In the genomic region with DNA sequence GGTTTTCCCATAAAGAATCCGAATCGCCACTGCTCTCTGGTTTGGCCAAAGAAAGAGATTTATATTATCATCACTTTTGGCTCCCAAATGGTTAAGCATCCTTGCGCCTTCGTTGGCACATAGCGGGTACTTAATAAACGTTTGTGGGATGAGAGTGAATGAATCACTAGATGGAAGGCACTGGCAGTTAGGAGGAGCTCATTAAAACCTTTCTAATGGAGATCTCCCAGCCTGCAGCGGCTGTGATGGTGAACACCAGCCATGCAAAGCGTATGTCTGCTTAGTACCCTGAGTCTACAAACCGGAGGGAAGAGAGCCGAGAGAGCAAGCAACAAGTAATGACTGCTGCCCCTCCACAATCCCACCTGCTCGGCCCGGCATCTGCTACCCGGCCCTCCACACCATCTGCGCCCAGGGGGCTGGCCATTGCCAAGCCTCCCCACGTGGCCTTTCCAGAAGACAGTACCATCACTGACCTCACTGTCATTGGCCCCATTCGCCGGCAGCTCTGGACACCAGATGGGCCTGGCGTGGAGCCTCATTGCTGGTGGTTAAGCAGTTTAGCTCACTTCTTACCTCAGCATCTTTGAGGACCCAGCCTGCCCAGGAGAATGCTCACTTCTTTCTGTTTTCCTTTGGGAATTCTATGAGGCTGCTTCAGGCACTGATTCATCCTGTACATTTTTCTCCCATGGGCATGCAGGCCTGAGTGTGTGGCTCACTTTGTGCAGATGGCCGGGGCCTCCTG, we compare ENCODE assay signal across 12 cellular contexts. TPM values are rescaled to one million over a fixed set of nuclear protein-coding genes. Genes with fewer than 3 reads are reported as not detected.
DNase-seq lines count a peak whose midpoint lies in the region; ATAC-seq, FAIRE-seq and TF ChIP-seq lines count a peak whose summit lies in the region.
"Had no signal": no experiment of that assay in that cellular context is flagged by ENCODE, and none has a peak within 500 bp of the region (broad histone marks: within the 10 kb centered on the region; RNA-seq: fewer than 3 reads in every experiment).

No MANE protein-coding gene starts in this region.

- FAIRE-seq in HTR-8/SVneo (lab: Jason Lieb, UNC), result peak; percentile 16

- H3K4me3 ChIP-seq in AG04450 (ENCODE audit: low read depth, low read length), result no peak overlapping the region
- H3K4me3 ChIP-seq: upper lobe of right lung had no signal

- DNase-seq in AG04450 (ENCODE audit: low read depth, low spot score), result peak; percentile 80
- no peak for DNase-seq in HTR-8/SVneo (ENCODE audit: insufficient read length, low spot score)
- peak in 49 of 56 donors; percentile 7 to 88 (median 56) for DNase-seq in amygdala (lab: John Stamatoyannopoulos, UW)
- peak; percentile 55 for DNase-seq in medulla oblongata (ENCODE audit: extremely low spot score)
- no peak for DNase-seq in DMS153 (lab: John Stamatoyannopoulos, UW)
- DNase-seq: activated CD8-positive, alpha-beta memory T cell treated with anti-CD3 and anti-CD28 coated beads, Interleukin-2, amount 50 U/mL, for 4 hours; CD4-positive, CD25-positive, alpha-beta regulatory T cell; upper lobe of right lung had no signal

- H3K9me3 ChIP-seq in AG04450 (ENCODE audit: control insufficient read depth, insufficient read depth, low read length), result peaks cover 9% of the 10 kb centered on the region; the same call in 1 of the 2 replicates
- H3K9me3 ChIP-seq: upper lobe of right lung had no signal

- ATAC-seq in GM18867 (IDR thresholded peaks at IDR 0.05; ENCODE audit: unreplicated experiment) (no peak), HG02571 (IDR thresholded peaks at IDR 0.05; ENCODE audit: unreplicated experiment) (no peak), GM18858 (IDR thresholded peaks at IDR 0.05; ENCODE audit: unreplicated experiment) (no peak)
- ATAC-seq: left lobe of liver, upper lobe of right lung had no signal

- no peak for TF ChIP-seq CTCF in AG04450 (IDR thresholded peaks at IDR 0.05; ENCODE audit: low read depth, low read length)

- peak overlapping the region; percentile 86 for H3K27ac ChIP-seq in AG04450 (ENCODE audit: low read depth, low read length)
- H3K27ac ChIP-seq: upper lobe of right lung had no signal

- H3K27me3 ChIP-seq in AG04450 (ENCODE audit: control insufficient read depth, insufficient read depth, low read length), result no peaks in the 10 kb centered on the region
- H3K27me3 ChIP-seq: upper lobe of right lung had no signal

- CTCF ChIA-PET in AG04450 (lab: Charles Lee), result no interaction called here

- POLR2A ChIA-PET in AG04450 (lab: Yijun Ruan, JAX), result interaction anchor here (1.0 kb wide), 1 partner anchor 39 kb away, joined by 3 read pairs; no protein-coding TSS in a partner anchor

RNA-seq across cellular contexts. Expression of a gene that starts 39.3 kb away (rescaled TPM):
- 4.6 and 4.8 TPM in 2 replicates for polyA plus RNA-seq in AG04450 (2011; rRNA removed)
- 18.4 and 18.5 TPM in 2 replicates for polyA minus RNA-seq in AG04450 (2011; rRNA and poly(A)+ RNA removed)

Comparison
In these comparisons a context has a peak if more than half of its experiments do, and no peak if none do; other contexts are left out.
1. DNase-seq: peak in AG04450 (single experiment), amygdala (49 of 56) and medulla oblongata (single experiment); none in HTR-8/SVneo (single experiment) and DMS153 (single experiment).